ENCODE assay signal across 1 cellular context in genomic region chr1:8345621-8346415, GRCh38.
TF ChIP-seq lines count a peak whose summit lies in the region.

No MANE protein-coding gene starts in this region.

TF ChIP-seq in IMR-90, 13 proteins besides CTCF, POLR2A, EP300 and RAD21 (continued from another document):
- TF ChIP-seq FOS (IDR thresholded peaks at IDR 0.05; ENCODE audit: low read depth, low read length) (no peak), CHD1 (IDR thresholded peaks at IDR 0.05; ENCODE audit: low read depth, low read length) (no peak), RFX5 (IDR thresholded peaks at IDR 0.05; ENCODE audit: low read depth, low read length) (no peak), SMC3 (IDR thresholded peaks at IDR 0.05; ENCODE audit: low read depth, low read length) (no peak), MAZ (IDR thresholded peaks at IDR 0.05; ENCODE audit: borderline replicate concordance, low read depth, low read length) (no peak)
